ENCODE assay signal across 16 cellular contexts in genomic region chr4:21848001-21848400, GRCh38.
"Had no signal": no experiment of that assay in that cellular context is flagged by ENCODE, and none has a peak within 500 bp of the region (broad histone marks: within the 10 kb centered on the region; RNA-seq: fewer than 3 reads in every experiment).

No MANE protein-coding gene starts in this region.

- H3K27me3 ChIP-seq: foreskin keratinocyte, thyroid gland had no signal

- DNase-seq: activated CD4-positive, alpha-beta T cell treated with anti-CD3 and anti-CD28 coated beads for 1 hour; activated CD4-positive, alpha-beta T cell treated with anti-CD3 and anti-CD28 coated beads, Interleukin-2, amount 50 U/mL, for 1 hour; activated CD8-positive, alpha-beta T cell treated with anti-CD3 and anti-CD28 coated beads, Interleukin-2, amount 10 ng/mL, durations not matched to agents 7 days and 5 days; activated T-cell treated with anti-CD3 and anti-CD28 coated beads, Interleukin-2, amount 50 U/mL, for 24 hours; aorta; effector memory CD4-positive, alpha-beta T cell; foreskin keratinocyte; kidney; lower lobe of right lung; mesendoderm; mucosa of descending colon; naive B cell; retina; substantia nigra; thyroid gland had no signal

- H3K4me3 ChIP-seq: lower lobe of right lung, mucosa of descending colon, thyroid gland had no signal

- H3K4me1 ChIP-seq: foreskin keratinocyte, lower lobe of right lung, thyroid gland had no signal

- H3K27ac ChIP-seq: foreskin keratinocyte, lower lobe of right lung, thyroid gland, VCaP had no signal

- H3K9me3 ChIP-seq: lower lobe of right lung, mucosa of descending colon, thyroid gland had no signal

- H3K36me3 ChIP-seq: lower lobe of right lung, thyroid gland had no signal
